26 cellular contexts compared by ENCODE assay signal in the genomic region with DNA sequence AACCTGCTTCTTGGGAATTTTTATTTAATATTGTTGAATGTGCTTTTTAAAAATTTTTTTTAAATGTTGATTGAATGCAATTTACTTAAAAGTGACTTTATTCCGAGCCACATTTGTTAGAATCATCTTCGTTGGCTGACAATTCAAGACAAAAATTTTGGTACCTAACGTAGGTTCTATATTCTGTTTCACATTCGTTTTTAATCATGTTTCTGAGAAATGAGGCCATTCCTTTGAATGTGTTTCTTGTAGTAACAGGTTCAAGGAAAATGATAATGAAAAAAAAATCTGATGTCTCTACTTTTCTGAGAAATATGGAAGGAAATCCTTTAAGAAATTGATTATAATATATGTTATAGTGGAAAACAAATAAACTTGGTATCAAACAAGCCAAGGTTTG.
DNase-seq lines count a peak whose midpoint lies in the region; ATAC-seq lines count a peak whose summit lies in the region.
"Had no signal": no experiment of that assay in that cellular context is flagged by ENCODE, and none has a peak within 500 bp of the region (broad histone marks: within the 10 kb centered on the region; RNA-seq: fewer than 3 reads in every experiment).

No MANE protein-coding gene starts in this region.

- peak; percentile 44 to 64 for ATAC-seq in activated CD4-positive, CD25-positive, alpha-beta regulatory T cell treated with anti-CD3 and anti-CD28 coated beads, Interleukin-2, amount 50 U/mL, for 24 hours
- ATAC-seq in activated T-cell treated with anti-CD3 and anti-CD28 coated beads, Interleukin-2, amount 50 U/mL, for 72 hours (replicated peaks in 1 of 2), result peak in 1 of 2 donors; percentile 39
- no peak for ATAC-seq in activated T-cell treated with anti-CD3 and anti-CD28 coated beads, Interleukin-2, amount 50 U/mL, for 4 hours
- ATAC-seq: HepG2, PC-3 had no signal

- H3K27me3 Mint-ChIP-seq in activated T-cell treated with anti-CD3 and anti-CD28 coated beads, Interleukin-2, amount 50 U/mL, for 72 hours (ENCODE audit: low read depth), result peaks cover 7% of the 10 kb centered on the region
- H3K27me3 Mint-ChIP-seq in activated T-cell treated with anti-CD3 and anti-CD28 coated beads, Interleukin-2, amount 50 U/mL, for 4 hours (ENCODE audit: low read depth), result peaks cover 1% of the 10 kb centered on the region
- H3K27me3 Mint-ChIP-seq in T-helper 2 cell treated with Interferon-gamma antibody and Interleukin-4, amounts not matched to agents 5 μg/mL and 100 μg/mL, for 36 hours (ENCODE audit: low read depth), result no peaks in the 10 kb centered on the region
- H3K27me3 Mint-ChIP-seq: CD4-positive, alpha-beta memory T cell had no signal

- no peaks in the 10 kb centered on the region for H3K9me3 Mint-ChIP-seq in activated T-cell treated with anti-CD3 and anti-CD28 coated beads, Interleukin-2, amount 50 U/mL, for 72 hours
- H3K9me3 Mint-ChIP-seq in activated T-cell treated with anti-CD3 and anti-CD28 coated beads, Interleukin-2, amount 50 U/mL, for 4 hours, result no peaks in the 10 kb centered on the region
- no peaks in the 10 kb centered on the region for H3K9me3 Mint-ChIP-seq in T-helper 2 cell treated with Interferon-gamma antibody and Interleukin-4, amounts not matched to agents 5 μg/mL and 100 μg/mL, for 36 hours
- H3K9me3 Mint-ChIP-seq: CD4-positive, alpha-beta memory T cell; H9; HFFc6 had no signal

- H3K27ac Mint-ChIP-seq in activated T-cell treated with anti-CD3 and anti-CD28 coated beads, Interleukin-2, amount 50 U/mL, for 72 hours, result peak overlapping the region; percentile 90
- H3K27ac Mint-ChIP-seq in T-helper 2 cell treated with Interferon-gamma antibody and Interleukin-4, amounts not matched to agents 5 μg/mL and 100 μg/mL, for 36 hours, result peak overlapping the region; percentile 42
- H3K27ac Mint-ChIP-seq: H9, HFFc6 had no signal

- no peaks in the 10 kb centered on the region for H3K36me3 Mint-ChIP-seq in activated T-cell treated with anti-CD3 and anti-CD28 coated beads, Interleukin-2, amount 50 U/mL, for 72 hours (ENCODE audit: insufficient read depth in 2 of 2)
- no peaks in the 10 kb centered on the region for H3K36me3 Mint-ChIP-seq in activated T-cell treated with anti-CD3 and anti-CD28 coated beads, Interleukin-2, amount 50 U/mL, for 4 hours (ENCODE audit: insufficient read depth)
- H3K36me3 Mint-ChIP-seq in T-helper 2 cell treated with Interferon-gamma antibody and Interleukin-4, amounts not matched to agents 5 μg/mL and 100 μg/mL, for 36 hours (ENCODE audit: low read depth), result no peaks in the 10 kb centered on the region
- H3K36me3 Mint-ChIP-seq: CD4-positive, alpha-beta memory T cell had no signal

- H3K4me3 Mint-ChIP-seq in activated T-cell treated with anti-CD3 and anti-CD28 coated beads, Interleukin-2, amount 50 U/mL, for 72 hours, result peak overlapping the region in 1 of 2 donors; percentile 44
- H3K4me3 Mint-ChIP-seq in activated T-cell treated with anti-CD3 and anti-CD28 coated beads, Interleukin-2, amount 50 U/mL, for 4 hours, result no peak overlapping the region
- peak overlapping the region; percentile 39 for H3K4me3 Mint-ChIP-seq in T-helper 2 cell treated with Interferon-gamma antibody and Interleukin-4, amounts not matched to agents 5 μg/mL and 100 μg/mL, for 36 hours
- H3K4me3 Mint-ChIP-seq: H9, HFFc6 had no signal

- no peak for DNase-seq in activated CD4-positive, CD25-positive, alpha-beta regulatory T cell (lab: John Stamatoyannopoulos, UW)
- DNase-seq in activated T-cell treated with anti-CD3 and anti-CD28 coated beads, Interleukin-2, amount 50 U/mL, for 72 hours, result no peak
- no peak for DNase-seq in activated T-cell treated with anti-CD3 and anti-CD28 coated beads, Interleukin-2, amount 50 U/mL, for 4 hours
- no peak for DNase-seq in T-helper 2 cell treated with Interferon-gamma antibody and Interleukin-4, amounts not matched to agents 5 μg/mL and 100 μg/mL, for 36 hours (ENCODE audit: low spot score)
- DNase-seq in SIG-M5 treated with dmso at 0.1 percent for 504 hours (lab: John Stamatoyannopoulos, UW; ENCODE audit: unreplicated experiment), result no peak
- DNase-seq in activated gamma-delta T cell treated with Interleukin-2 at 50 U/mL for 16 hours, result no peak
- DNase-seq in NCI-H748 (lab: John Stamatoyannopoulos, UW; ENCODE audit: unreplicated experiment), result no peak
- DNase-seq: ACHN; Caco-2; CD4-positive, alpha-beta memory T cell; DMS 273 treated with DMSO at 0.1 percent for 48 hours; DMS79 treated with DMSO at 0.1 percent for 48 hours; GM23248; H9; HFFc6; KBM-7; MM.1S; NCI-H1048; NCI-H1417 treated with DMSO at 0.1 percent for 48 hours; NCI-H187; NCI-H446; NCI-H526; PC-3; Right ventricle myocardium superior had no signal

- peaks cover 15% of the 10 kb centered on the region for H3K4me1 Mint-ChIP-seq in activated T-cell treated with anti-CD3 and anti-CD28 coated beads, Interleukin-2, amount 50 U/mL, for 72 hours (ENCODE audit: low read depth)
- peaks cover 12% of the 10 kb centered on the region for H3K4me1 Mint-ChIP-seq in activated T-cell treated with anti-CD3 and anti-CD28 coated beads, Interleukin-2, amount 50 U/mL, for 4 hours (ENCODE audit: low read depth)
- peaks cover 16% of the 10 kb centered on the region for H3K4me1 Mint-ChIP-seq in T-helper 2 cell treated with Interferon-gamma antibody and Interleukin-4, amounts not matched to agents 5 μg/mL and 100 μg/mL, for 36 hours (ENCODE audit: low read depth)

Comparison
In these comparisons a context has a peak if more than half of its experiments do, and no peak if none do; other contexts are left out.
1. ATAC-seq: peak in activated CD4-positive, CD25-positive, alpha-beta regulatory T cell treated with anti-CD3 and anti-CD28 coated beads, Interleukin-2, amount 50 U/mL, for 24 hours (2 of 2); none in activated T-cell treated with anti-CD3 and anti-CD28 coated beads, Interleukin-2, amount 50 U/mL, for 4 hours (0 of 2).